Comparison of ENCODE assay signal across 8 cellular contexts in genomic region chr9:136363106-136363605, GRCh38. TPM values are rescaled to one million over a fixed set of nuclear protein-coding genes. Genes with fewer than 3 reads are reported as not detected.
A peak's percentile ranks its signal among the peaks of the same experiment; 100 is the strongest.
DNase-seq lines count a peak whose midpoint lies in the region; TF ChIP-seq lines count a peak whose summit lies in the region.

No MANE protein-coding gene starts in this region.

- H3K36me3 Mint-ChIP-seq in HFFc6 (ENCODE audit: low read depth), result no peaks in the 10 kb centered on the region
- H3K36me3 Mint-ChIP-seq in activated naive CD8-positive, alpha-beta T cell treated with anti-CD3 and anti-CD28 coated beads for 36 hours, result no peaks in the 10 kb centered on the region

- peak overlapping the region; percentile 65 for H3K4me3 ChIP-seq in parathyroid adenoma (ENCODE audit: low read depth, low read length)
- peak overlapping the region; percentile 87 to 99 for H3K4me3 ChIP-seq in tibial artery

- H3K4me1 ChIP-seq in parathyroid adenoma, result peaks cover 3% of the 10 kb centered on the region
- peaks cover 0 to 35% (median 16%) of the 10 kb centered on the region in 4 donors for H3K4me1 ChIP-seq in tibial artery

- peak overlapping the region; percentile 66 for H2AFZ ChIP-seq in parathyroid adenoma

- peak overlapping the region; percentile 85 for H3K4me3 Mint-ChIP-seq in HFFc6
- H3K4me3 Mint-ChIP-seq in activated naive CD8-positive, alpha-beta T cell treated with anti-CD3 and anti-CD28 coated beads for 36 hours, result peak overlapping the region; percentile 84

- peak overlapping the region; percentile 87 for H3K27ac Mint-ChIP-seq in HFFc6
- H3K27ac Mint-ChIP-seq in activated naive CD8-positive, alpha-beta T cell treated with anti-CD3 and anti-CD28 coated beads for 36 hours, result peak overlapping the region; percentile 88

- H3K4me2 ChIP-seq in parathyroid adenoma (ENCODE audit: low read length), result peak overlapping the region; percentile 77

- H3K79me2 ChIP-seq in parathyroid adenoma, result no peaks in the 10 kb centered on the region

- peaks cover 23% of the 10 kb centered on the region for H3K4me1 Mint-ChIP-seq in HFFc6 (ENCODE audit: low read depth)
- H3K4me1 Mint-ChIP-seq in activated naive CD8-positive, alpha-beta T cell treated with anti-CD3 and anti-CD28 coated beads for 36 hours, result peaks cover 2% of the 10 kb centered on the region

- H3K9me3 Mint-ChIP-seq in HFFc6, result no peaks in the 10 kb centered on the region
- no peaks in the 10 kb centered on the region for H3K9me3 Mint-ChIP-seq in activated naive CD8-positive, alpha-beta T cell treated with anti-CD3 and anti-CD28 coated beads for 36 hours

- DNase-seq in GM10248 (ENCODE audit: extremely low spot score) (peak; percentile 100), HFFc6 (peak; percentile 87), NAMALWA (ENCODE audit: low spot score) (peak; percentile 93), SKM-1 (lab: John Stamatoyannopoulos, UW; ENCODE audit: unreplicated experiment) (peak; percentile 91), head of caudate nucleus (peak; percentile 88 to 99 (median 96)), tibial artery (peak; percentile 94 to 99)
- peak; percentile 94 for DNase-seq in activated naive CD8-positive, alpha-beta T cell treated with anti-CD3 and anti-CD28 coated beads for 36 hours

- intact Hi-C loops in head of caudate nucleus (cut with DNase I), result loop anchor here (5.0 kb wide), 2 partner anchors 39 to 51 kb away; partner anchors contain the start of gene SNAPC4
- intact Hi-C loops in tibial artery (cut with DNase I; ENCODE audit: low total_unique reads), result no loop called here

- H3K27me3 Mint-ChIP-seq in HFFc6 (ENCODE audit: insufficient read depth), result peaks cover 24% of the 10 kb centered on the region
- H3K27me3 Mint-ChIP-seq in activated naive CD8-positive, alpha-beta T cell treated with anti-CD3 and anti-CD28 coated beads for 36 hours, result no peaks in the 10 kb centered on the region

- H3K9ac ChIP-seq in parathyroid adenoma, result no peak overlapping the region

- CTCF ChIA-PET in GM10248 (lab: Yijun Ruan, JAX), result interaction anchor here (0.7 to 3.3 kb wide), 21 partner anchors 9 to 245 kb away, joined by 3 to 39 read pairs (median 7); partner anchors contain the start of gene CARD9

- H3K36me3 ChIP-seq in parathyroid adenoma (ENCODE audit: control insufficient read depth, insufficient read depth, low read length), result no peaks in the 10 kb centered on the region
- H3K36me3 ChIP-seq in tibial artery, result peaks cover 0 to 31% (median 0%) of the 10 kb centered on the region in 3 donors

- H3K27ac ChIP-seq in parathyroid adenoma, result peak overlapping the region; percentile 62
- peak overlapping the region; percentile 90 to 91 for H3K27ac ChIP-seq in tibial artery

- POLR2A ChIA-PET in GM10248 (lab: Yijun Ruan, JAX), result interaction anchor here (0.5 to 1.4 kb wide), 5 partner anchors 41 to 657 kb away, joined by 3 to 6 read pairs (median 3); no protein-coding TSS in a partner anchor

- H3K9me3 ChIP-seq in parathyroid adenoma (ENCODE audit: control insufficient read depth, low read length) (no peaks in the 10 kb centered on the region), tibial artery (no peaks in the 10 kb centered on the region)

- TF ChIP-seq CTCF in GM10248 (IDR thresholded peaks at IDR 0.05; ENCODE audit: control extremely low read depth, extremely low read depth, low read depth, missing control alignments), result no peak
- TF ChIP-seq CTCF in HFFc6 (IDR thresholded peaks at IDR 0.05), result no peak
- no peak for TF ChIP-seq CTCF in parathyroid adenoma (IDR thresholded peaks at IDR 0.05)
- TF ChIP-seq CTCF in tibial artery (IDR thresholded peaks at IDR 0.05), result no peak

- H3K27me3 ChIP-seq in parathyroid adenoma (ENCODE audit: control insufficient read depth, insufficient read depth, low read length) (no peaks in the 10 kb centered on the region), tibial artery (peaks cover 0 to 9% of the 10 kb centered on the region in 2 donors)

RNA-seq across cellular contexts. Expression of gene DNLZ, which starts 0.4 kb away (rescaled TPM):
- 10 to 100 TPM; 28.5 to 33.3 (median 30.4) TPM for total RNA-seq in HFFc6 (2021; fragmentation: NEBNext Ultra II Directional; extraction: Animal tissue kit (Norgen Biotek cat#: 25700))
- 10 to 100 TPM; 24.9 to 26.2 TPM for total RNA-seq in activated naive CD8-positive, alpha-beta T cell treated with anti-CD3 and anti-CD28 coated beads for 36 hours

RNA-seq across cellular contexts. Expression of gene CARD9, which starts 10.3 kb away (rescaled TPM):
- total RNA-seq in HFFc6 (2021; fragmentation: NEBNext Ultra II Directional; extraction: Animal tissue kit (Norgen Biotek cat#: 25700)), result 10 to 100 TPM in 2 of 6 experiments, 1 to 10 TPM in 4; 2.9 to 19.0 (median 3.2) TPM
- 1 to 10 TPM; 1.5 to 1.8 TPM for total RNA-seq in activated naive CD8-positive, alpha-beta T cell treated with anti-CD3 and anti-CD28 coated beads for 36 hours

RNA-seq across cellular contexts. Expression of gene GPSM1, which starts 35.8 kb away (rescaled TPM):
- 10 to 100 TPM; 50.9 to 60.2 (median 55.0) TPM for total RNA-seq in HFFc6 (2021; fragmentation: NEBNext Ultra II Directional; extraction: Animal tissue kit (Norgen Biotek cat#: 25700))
- 10 to 100 TPM in 1 of 2 experiments, 1 to 10 TPM in 1; 9.1 to 11.0 TPM for total RNA-seq in activated naive CD8-positive, alpha-beta T cell treated with anti-CD3 and anti-CD28 coated beads for 36 hours

RNA-seq across cellular contexts. Expression of gene SNAPC4, which starts 36.8 kb away (rescaled TPM):
- 1 to 10 TPM; 6.2 to 9.4 (median 6.5) TPM for total RNA-seq in HFFc6 (2021; fragmentation: NEBNext Ultra II Directional; extraction: Animal tissue kit (Norgen Biotek cat#: 25700))
- total RNA-seq in activated naive CD8-positive, alpha-beta T cell treated with anti-CD3 and anti-CD28 coated beads for 36 hours, result 10 to 100 TPM; 25.2 to 28.0 TPM

RNA-seq across cellular contexts. Expression of gene ENTR1, which starts 47.3 kb away (rescaled TPM):
- total RNA-seq in HFFc6 (2021; fragmentation: NEBNext Ultra II Directional; extraction: Animal tissue kit (Norgen Biotek cat#: 25700)), result 10 to 100 TPM; 40.8 to 55.1 (median 43.7) TPM
- 10 to 100 TPM; 55.4 to 58.2 TPM for total RNA-seq in activated naive CD8-positive, alpha-beta T cell treated with anti-CD3 and anti-CD28 coated beads for 36 hours

Comparison
In these comparisons a context has a peak if more than half of its experiments do, and no peak if none do; other contexts are left out.
1. Peak in every context shown above with its lines: DNase-seq, H3K4me3 ChIP-seq and H3K27ac ChIP-seq.
2. RNA of gene GPSM1, which starts 35.8 kb away (total RNA-seq): 50.9 to 60.2 TPM in HFFc6; 9.1 to 11.0 TPM in activated naive CD8-positive, alpha-beta T cell treated with anti-CD3 and anti-CD28 coated beads for 36 hours; every median in the first group is over 4 times any median in the second.